8 cellular contexts compared by ENCODE assay signal in genomic region chr15:84023636-84024035, GRCh38.
A peak's percentile ranks its signal among the peaks of the same experiment; 100 is the strongest.
DNase-seq lines count a peak whose midpoint lies in the region; ATAC-seq and TF ChIP-seq lines count a peak whose summit lies in the region.

No MANE protein-coding gene starts in this region.

- H3K27ac Mint-ChIP-seq in activated CD4-positive, alpha-beta T cell treated with anti-CD3 and anti-CD28 coated beads for 36 hours: no peak overlapping the region

- intact Hi-C loops in activated CD4-positive, alpha-beta T cell treated with anti-CD3 and anti-CD28 coated beads for 36 hours (cut with DNase I, micrococcal nuclease): loop anchor here in 1 of 2 experiments (2.0 kb wide), 1 partner anchor 459 kb away; no protein-coding TSS in a partner anchor
- intact Hi-C loops in dorsolateral prefrontal cortex (cut with DNase I): no loop called here

- TF ChIP-seq CTCF in dorsolateral prefrontal cortex (IDR thresholded peaks at IDR 0.05 in 54 of 56, conservative IDR thresholded peaks at IDR 0.05 in 2 of 56; ENCODE audit: low read depth in 1 of 56, partially characterized antibody in 56 of 56): peak in 48 of 56 donors; percentile 15 to 54 (median 37)
- peak; percentile 54 for TF ChIP-seq CTCF in retinal pigment epithelial cell (conservative IDR thresholded peaks at IDR 0.05; ENCODE audit: low read depth, low read length)

- CTCF ChIA-PET in activated CD4-positive, alpha-beta T cell treated with anti-CD3 and anti-CD28 coated beads for 36 hours (lab: Charles Lee): no interaction called here

- H3K27me3 Mint-ChIP-seq in activated CD4-positive, alpha-beta T cell treated with anti-CD3 and anti-CD28 coated beads for 36 hours: peaks cover 1% of the 10 kb centered on the region

- H3K27ac ChIP-seq in dorsolateral prefrontal cortex: no peak overlapping the region

- no peaks in the 10 kb centered on the region for H3K27me3 ChIP-seq in dorsolateral prefrontal cortex

- no peak overlapping the region for H3K4me3 Mint-ChIP-seq in activated CD4-positive, alpha-beta T cell treated with anti-CD3 and anti-CD28 coated beads for 36 hours

- no peaks in the 10 kb centered on the region for H3K4me1 Mint-ChIP-seq in activated CD4-positive, alpha-beta T cell treated with anti-CD3 and anti-CD28 coated beads for 36 hours

- ATAC-seq in activated CD4-positive, alpha-beta T cell treated with anti-CD3 and anti-CD28 coated beads for 36 hours: no peak
- ATAC-seq in activated CD4-positive, CD25-positive, alpha-beta regulatory T cell treated with anti-CD3 and anti-CD28 coated beads, Interleukin-2, amount 50 U/mL, for 24 hours: no peak

- DNase-seq in activated CD4-positive, alpha-beta T cell treated with anti-CD3 and anti-CD28 coated beads for 36 hours: peak; percentile 56
- no peak for DNase-seq in activated CD4-positive, alpha-beta T cell treated with anti-CD3 and anti-CD28 coated beads, Interleukin-2, amount 50 U/mL, for 4 hours
- peak; percentile 25 for DNase-seq in NCI-H526 treated with DMSO at 0.1 percent for 48 hours (lab: John Stamatoyannopoulos, UW)
- DNase-seq in dorsolateral prefrontal cortex: no peak
- no peak for DNase-seq in retinal pigment epithelial cell (ENCODE audit: low read depth)
- DNase-seq in central memory CD4-positive, alpha-beta T cell: no peak
- no peak for DNase-seq in pons (ENCODE audit: low spot score)

- POLR2A ChIA-PET in activated CD4-positive, alpha-beta T cell treated with anti-CD3 and anti-CD28 coated beads for 36 hours (lab: Charles Lee): no interaction called here

- H3K36me3 Mint-ChIP-seq in activated CD4-positive, alpha-beta T cell treated with anti-CD3 and anti-CD28 coated beads for 36 hours (ENCODE audit: low read depth): no peaks in the 10 kb centered on the region

- H3K4me3 ChIP-seq in dorsolateral prefrontal cortex: no peak overlapping the region
- no peak overlapping the region for H3K4me3 ChIP-seq in retinal pigment epithelial cell (ENCODE audit: low read length)

- H3K9me3 Mint-ChIP-seq in activated CD4-positive, alpha-beta T cell treated with anti-CD3 and anti-CD28 coated beads for 36 hours (ENCODE audit: low read depth): no peaks in the 10 kb centered on the region

Comparison
In these comparisons a context has a peak if more than half of its experiments do, and no peak if none do; other contexts are left out.
1. DNase-seq: peak in activated CD4-positive, alpha-beta T cell treated with anti-CD3 and anti-CD28 coated beads for 36 hours (single experiment) and NCI-H526 treated with DMSO at 0.1 percent for 48 hours (single experiment); none in activated CD4-positive, alpha-beta T cell treated with anti-CD3 and anti-CD28 coated beads, Interleukin-2, amount 50 U/mL, for 4 hours (0 of 2), dorsolateral prefrontal cortex (0 of 10), retinal pigment epithelial cell (single experiment), central memory CD4-positive, alpha-beta T cell (single experiment) and pons (single experiment).